ENCODE assay signal across 36 cellular contexts in genomic region chr7:25056368-25056767, GRCh38.
"Had no signal": no experiment of that assay in that cellular context is flagged by ENCODE, and none has a peak within 500 bp of the region (broad histone marks: within the 10 kb centered on the region; RNA-seq: fewer than 3 reads in every experiment).

No MANE protein-coding gene starts in this region.

- H3K4me3 ChIP-seq: MG63 had no signal

- DNase-seq: Karpas-422, Kasumi-1, MG63, MM.1S, MV-4-11, NCI-H1048, NCI-H1092, NCI-H1092 treated with DMSO at 0.1 percent for 48 hours, NCI-H1105, NCI-H1105 treated with DMSO at 0.1 percent for 48 hours, NCI-H1417, NCI-H1417 treated with DMSO at 0.1 percent for 48 hours, NCI-H1436, NCI-H1436 treated with DMSO at 0.1 percent for 48 hours, NCI-H146, NCI-H1694, NCI-H1694 treated with DMSO at 0.1 percent for 48 hours, NCI-H187, NCI-H187 treated with DMSO at 0.1 percent for 48 hours, NCI-H1930, NCI-H2029, NCI-H2029 treated with DMSO at 0.1 percent for 48 hours, NCI-H2081, NCI-H2081 treated with DMSO at 0.1 percent for 48 hours, NCI-H2107, NCI-H2171, NCI-H2171 treated with DMSO at 0.1 percent for 48 hours, NCI-H2227 treated with DMSO at 0.1 percent for 48 hours, NCI-H226, NCI-H345, NCI-H446, NCI-H446 treated with DMSO at 0.1 percent for 48 hours, NCI-H510A, NCI-H510A treated with DMSO at 0.1 percent for 48 hours, NCI-H524, NCI-H524 treated with DMSO at 0.1 percent for 48 hours had no signal

- H3K9me3 ChIP-seq: MG63 had no signal

- H3K36me3 ChIP-seq: MG63 had no signal

- H3K27me3 ChIP-seq: MG63 had no signal
